ENCODE assay signal across 1 cellular context in genomic region chr1:39638965-39639332, GRCh38.
TF ChIP-seq lines count a peak whose summit lies in the region.

No MANE protein-coding gene starts in this region.

TF ChIP-seq in GM23338, 12 proteins besides CTCF, POLR2A, EP300 and RAD21 (continued from another document):
- TF ChIP-seq REST (IDR thresholded peaks at IDR 0.05; ENCODE audit: unreplicated experiment) (no peak), CREB1 (CRISPR knock-in tag; IDR thresholded peaks at IDR 0.05; ENCODE audit: low read depth) (no peak)
